In the genomic region with DNA sequence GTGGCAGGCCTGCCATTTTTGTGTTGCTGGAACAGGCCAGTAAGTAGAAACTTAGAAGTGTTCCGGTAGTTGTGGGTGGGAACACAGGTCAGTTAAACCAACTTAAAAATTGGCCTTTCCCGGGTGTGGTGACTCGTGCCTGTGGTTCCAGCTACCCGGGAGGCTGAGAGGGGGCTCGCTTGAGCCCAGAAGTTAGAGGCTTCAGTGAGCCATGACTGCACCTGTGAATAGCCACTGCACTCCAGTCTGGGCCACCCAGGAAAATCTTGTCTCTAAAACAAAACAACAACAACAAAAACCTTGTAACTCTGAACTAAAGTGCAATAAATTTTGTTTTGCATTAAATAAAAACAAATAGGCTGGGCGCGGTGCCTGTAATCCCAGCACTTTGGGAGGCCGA, we compare ENCODE assay signal across 23 cellular contexts. TPM values are rescaled to one million over a fixed set of nuclear protein-coding genes. Genes with fewer than 3 reads are reported as not detected.
DNase-seq lines count a peak whose midpoint lies in the region; ATAC-seq and TF ChIP-seq lines count a peak whose summit lies in the region.
"Had no signal": no experiment of that assay in that cellular context is flagged by ENCODE, and none has a peak within 500 bp of the region (broad histone marks: within the 10 kb centered on the region; RNA-seq: fewer than 3 reads in every experiment).

No MANE protein-coding gene starts in this region.

- peak overlapping the region; percentile 70 for H3K27ac ChIP-seq in RWPE1
- H3K27ac ChIP-seq in upper lobe of left lung = no peak overlapping the region
- H3K27ac ChIP-seq: brain microvascular endothelial cell had no signal

- TF ChIP-seq CTCF in RWPE1 (conservative IDR thresholded peaks at IDR 0.05; ENCODE audit: low read depth) (no peak), upper lobe of left lung (IDR thresholded peaks at IDR 0.05) (no peak)

- TF ChIP-seq EP300 in upper lobe of left lung (IDR thresholded peaks at IDR 0.05) = no peak

- in situ Hi-C loops in ACHN (cut with HindIII; ENCODE audit: low pct_ligation_motif_present, low pct_unique_long_range_greater_than_20kb, low sequenced_read_pairs) = no loop called here

- DNase-seq in ACHN = peak; percentile 19
- DNase-seq in ELR (ENCODE audit: low read depth) = peak; percentile 15
- DNase-seq in RWPE1 (ENCODE audit: low spot score) = no peak
- DNase-seq in NCI-H1930 (lab: John Stamatoyannopoulos, UW) = no peak
- no peak for DNase-seq in upper lobe of left lung
- DNase-seq in activated naive CD4-positive, alpha-beta T cell treated with Interleukin-2 at 50 U/mL for 16 hours = no peak
- DNase-seq: activated CD4-positive, alpha-beta T cell treated with anti-CD3 and anti-CD28 coated beads, Interleukin-2, amount 50 U/mL, for 4 hours; activated CD8-positive, alpha-beta memory T cell treated with anti-CD3 and anti-CD28 coated beads, Interleukin-2, amount 50 U/mL, for 4 hours; activated effector memory CD4-positive, alpha-beta T cell treated with Interleukin-2 at 50 U/mL for 16 hours; brain microvascular endothelial cell; effector memory CD4-positive, alpha-beta T cell; H9; midbrain; NCI-H2171 treated with DMSO at 0.1 percent for 48 hours; NCI-H524 treated with DMSO at 0.1 percent for 48 hours; sigmoid colon; stimulated activated CD4-positive, alpha-beta T cell treated with anti-CD3 and anti-CD28 coated beads, Interleukin-15, amount 100 ng/mL, for 24 hours; T-helper 2 cell had no signal

- no peak for ATAC-seq in upper lobe of left lung (ENCODE audit: low FRiP score in 2 of 2)
- ATAC-seq: esophagus mucosa had no signal

- H3K27me3 ChIP-seq in upper lobe of left lung = no peaks in the 10 kb centered on the region
- H3K27me3 ChIP-seq: brain microvascular endothelial cell, sigmoid colon had no signal

- peaks cover 1 to 13% (median 7%) of the 10 kb centered on the region in 4 donors for H3K36me3 ChIP-seq in upper lobe of left lung

- H3K9me3 ChIP-seq in upper lobe of left lung = no peaks in the 10 kb centered on the region
- H3K9me3 ChIP-seq: sigmoid colon had no signal

- peaks cover 8 to 24% (median 12%) of the 10 kb centered on the region in 4 donors for H3K4me1 ChIP-seq in upper lobe of left lung

- POLR2A ChIA-PET in RWPE1 (lab: Yijun Ruan, JAX; ENCODE audit: low non-redundant PET) = interaction anchor here (1.1 kb wide), 1 partner anchor 11 kb away, joined by 3 read pairs; no protein-coding TSS in a partner anchor

- no peak for TF ChIP-seq POLR2A in upper lobe of left lung (IDR thresholded peaks at IDR 0.05)

- WGBS in upper lobe of left lung, 2 donors = 82 to 90% methylated on average over 8 of the region's 8 CpGs

- H3K4me3 ChIP-seq in upper lobe of left lung = no peak overlapping the region

- CTCF ChIA-PET in RWPE1 (lab: Yijun Ruan, JAX) = interaction anchor here (0.7 to 1.4 kb wide), 3 partner anchors 12 to 80 kb away, joined by 3 to 5 read pairs (median 4); no protein-coding TSS in a partner anchor

RNA-seq across cellular contexts. Expression of gene NHP2, which starts 1.4 kb away (rescaled TPM):
- total RNA-seq in upper lobe of left lung = 100 to 1,000 TPM in 2 of 6 donors, 10 to 100 TPM in 4; 61.0 to 117 (median 86.9) TPM

RNA-seq across cellular contexts. Expression of gene RMND5B, which starts 24.3 kb away (rescaled TPM):
- total RNA-seq in upper lobe of left lung = 10 to 100 TPM; 36.2 to 70.2 (median 46.0) TPM

RNA-seq across cellular contexts. Expression of gene GMCL2, which starts 32.1 kb away (rescaled TPM):
- not detected for total RNA-seq in upper lobe of left lung
- total RNA-seq: esophagus mucosa, frontal cortex, H9, liver, RPMI7951, sigmoid colon, subcutaneous adipose tissue had no signal

RNA-seq across cellular contexts. Expression of gene N4BP3, which starts 41.7 kb away (rescaled TPM):
- 10 to 100 TPM in 2 of 6 donors, 1 to 10 TPM in 4; 3.2 to 12.6 (median 5.8) TPM for total RNA-seq in upper lobe of left lung

RNA-seq across cellular contexts. Expression of gene HNRNPAB, which starts 49.3 kb away (rescaled TPM):
- 100 to 1,000 TPM in 3 of 6 donors, 10 to 100 TPM in 3; 61.8 to 133 (median 97.7) TPM for total RNA-seq in upper lobe of left lung

Comparison
In these comparisons a context has a peak if more than half of its experiments do, and no peak if none do; other contexts are left out.
1. DNase-seq: peak in ACHN (single experiment) and ELR (single experiment); none in RWPE1 (single experiment), NCI-H1930 (0 of 2), upper lobe of left lung (0 of 2) and activated naive CD4-positive, alpha-beta T cell treated with Interleukin-2 at 50 U/mL for 16 hours (single experiment).